ENCODE assay signal across 14 cellular contexts in the genomic region with DNA sequence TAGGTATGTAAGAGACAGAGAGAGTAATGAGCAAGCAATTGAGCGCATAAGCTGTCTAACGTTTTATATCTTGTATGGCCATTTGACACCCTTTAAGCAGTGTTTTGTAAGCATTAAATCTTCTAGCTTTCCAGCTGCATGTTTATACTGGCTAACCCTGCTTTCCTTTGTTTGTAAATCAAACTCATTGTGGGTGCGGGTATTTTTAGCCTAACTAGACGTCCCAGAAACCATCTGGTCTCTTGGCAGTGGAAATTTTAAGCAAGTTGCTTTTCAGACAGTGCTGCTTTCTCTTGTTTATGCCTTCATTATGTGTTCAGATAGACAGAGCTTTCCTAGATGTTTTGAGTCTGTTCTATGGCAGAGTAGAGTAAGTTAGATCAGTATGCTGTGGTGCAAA.
A peak's percentile ranks its signal among the peaks of the same experiment; 100 is the strongest.
DNase-seq lines count a peak whose midpoint lies in the region; ATAC-seq, FAIRE-seq and TF ChIP-seq lines count a peak whose summit lies in the region.
"Had no signal": no experiment of that assay in that cellular context is flagged by ENCODE, and none has a peak within 500 bp of the region (broad histone marks: within the 10 kb centered on the region; RNA-seq: fewer than 3 reads in every experiment).

No MANE protein-coding gene starts in this region.

- CTCF ChIA-PET in BJ (lab: Yijun Ruan, JAX) = interaction anchor here (0.6 kb wide), 1 partner anchor 568 kb away, joined by 3 read pairs; no protein-coding TSS in a partner anchor

- H3K27ac Mint-ChIP-seq in brain = peak overlapping the region in 4 of 5 experiments; percentile 60 to 82 (median 70)
- H3K27ac Mint-ChIP-seq: activated naive CD8-positive, alpha-beta T cell treated with anti-CD3 and anti-CD28 coated beads, Interleukin-2, amount 10 ng/mL, durations not matched to agents 7 days and 5 days; CD4-positive, CD25-positive, alpha-beta regulatory T cell had no signal

- intact Hi-C loops in left cardiac atrium (cut with DNase I) = no loop called here

- peak; percentile 73 to 75 for ATAC-seq in left cardiac atrium
- no peak for ATAC-seq in HG02642 (IDR thresholded peaks at IDR 0.05; ENCODE audit: poor library complexity, unreplicated experiment)
- ATAC-seq in GM18517 (IDR thresholded peaks at IDR 0.05; ENCODE audit: unreplicated experiment) = no peak
- no peak for ATAC-seq in GM19328 (IDR thresholded peaks at IDR 0.05; ENCODE audit: unreplicated experiment)
- ATAC-seq: activated CD4-positive, CD25-positive, alpha-beta regulatory T cell treated with anti-CD3 and anti-CD28 coated beads, Interleukin-2, amount 50 U/mL, for 24 hours had no signal

- DNase-seq in BJ (ENCODE audit: low read depth) (peak; percentile 19), left cardiac atrium (no peak), pons (ENCODE audit: low spot score) (peak; percentile 89), D721Med (ENCODE audit: insufficient read length, low spot score) (no peak)
- DNase-seq: activated naive CD8-positive, alpha-beta T cell treated with anti-CD3 and anti-CD28 coated beads, Interleukin-2, amount 10 ng/mL, durations not matched to agents 7 days and 5 days; CD4-positive, CD25-positive, alpha-beta regulatory T cell; H7; NCI-H146; stimulated activated naive CD4-positive, alpha-beta T cell had no signal

- FAIRE-seq in D721Med (lab: Jason Lieb, UNC) = no peak

- peak overlapping the region in 1 of 5 experiments; percentile 52 for H3K4me3 Mint-ChIP-seq in brain
- H3K4me3 Mint-ChIP-seq: activated naive CD8-positive, alpha-beta T cell treated with anti-CD3 and anti-CD28 coated beads, Interleukin-2, amount 10 ng/mL, durations not matched to agents 7 days and 5 days; CD4-positive, CD25-positive, alpha-beta regulatory T cell had no signal

- H3K4me3 ChIP-seq in BJ (ENCODE audit: low read depth, low read length) = no peak overlapping the region

- H3K36me3 Mint-ChIP-seq in brain = peaks cover 100% of the 10 kb centered on the region

- peaks cover 2% of the 10 kb centered on the region; the same call in 1 of the 2 replicates for H3K36me3 ChIP-seq in BJ (ENCODE audit: control insufficient read depth, insufficient read depth, low read length)

- H3K4me1 Mint-ChIP-seq in brain = peaks cover 9% of the 10 kb centered on the region

- H3K9me3 Mint-ChIP-seq in brain = peaks cover 37 to 54% (median 47%) of the 10 kb centered on the region in 5 experiments

- no peaks in the 10 kb centered on the region for H3K27me3 ChIP-seq in BJ (ENCODE audit: control insufficient read depth, insufficient read depth, low read length)

- TF ChIP-seq CTCF in BJ (IDR thresholded peaks at IDR 0.05; ENCODE audit: insufficient read depth, low read depth, low read length) (no peak), brain (conservative IDR thresholded peaks at IDR 0.05) (no peak), D721Med (IDR thresholded peaks at IDR 0.05; ENCODE audit: insufficient read depth, missing control alignments) (no peak)

- POLR2A ChIA-PET in BJ (lab: Charles Lee) = no interaction called here

- H3K27me3 Mint-ChIP-seq in brain = no peaks in the 10 kb centered on the region
- H3K27me3 Mint-ChIP-seq: activated naive CD8-positive, alpha-beta T cell treated with anti-CD3 and anti-CD28 coated beads, Interleukin-2, amount 10 ng/mL, durations not matched to agents 7 days and 5 days; CD4-positive, CD25-positive, alpha-beta regulatory T cell had no signal

Comparison
In these comparisons a context has a peak if more than half of its experiments do, and no peak if none do; other contexts are left out.
1. DNase-seq: peak in BJ (single experiment) and pons (single experiment); none in left cardiac atrium (single experiment) and D721Med (single experiment).
2. ATAC-seq: peak in left cardiac atrium (2 of 2); none in HG02642 (single experiment), GM18517 (single experiment) and GM19328 (single experiment).